8 cellular contexts compared by ENCODE assay signal in the genomic region with DNA sequence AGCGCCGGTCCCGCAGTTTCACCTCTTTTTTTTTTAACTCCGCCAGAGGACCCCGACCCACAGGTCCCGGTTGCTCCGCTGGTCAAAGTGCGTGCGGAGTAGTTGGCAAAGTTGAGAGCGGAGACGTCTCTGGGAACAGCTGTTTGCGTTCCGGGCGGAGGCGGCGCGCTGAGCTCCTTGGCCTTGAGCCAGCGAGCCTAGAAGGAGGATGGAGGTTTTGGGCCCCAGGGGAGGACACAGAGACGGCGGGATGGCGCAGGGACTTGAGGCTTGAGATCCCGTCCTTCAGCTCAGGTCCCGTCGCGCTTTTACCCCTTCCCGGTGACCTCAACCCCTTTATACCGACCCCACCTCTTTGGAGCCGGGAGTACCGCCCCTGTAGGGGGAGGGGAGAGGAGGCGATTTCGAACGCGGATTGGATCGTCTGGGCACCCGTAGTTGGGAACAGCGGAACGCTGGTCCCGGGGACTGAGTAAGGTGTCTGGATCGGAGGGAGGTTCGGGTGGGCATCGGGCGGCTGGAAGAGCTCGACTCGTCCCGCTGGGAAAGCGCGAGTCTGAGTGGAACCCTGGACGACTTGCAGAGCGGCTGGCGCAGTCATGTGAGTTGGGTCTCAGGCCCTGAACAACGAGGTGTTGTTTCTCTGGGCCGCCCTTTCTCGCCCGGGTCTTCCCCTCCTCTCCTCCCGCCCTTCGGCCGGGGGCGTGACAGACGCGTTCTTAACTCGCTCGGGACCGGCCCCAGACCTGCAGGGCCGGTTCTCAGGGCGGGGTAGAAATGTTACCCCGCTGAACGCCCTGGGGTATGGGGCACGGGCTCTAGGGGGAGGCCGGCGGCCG. TPM values are rescaled to one million over a fixed set of nuclear protein-coding genes. Genes with fewer than 3 reads are reported as not detected.
A peak's percentile ranks its signal among the peaks of the same experiment; 100 is the strongest.
DNase-seq lines count a peak whose midpoint lies in the region; ATAC-seq lines count a peak whose summit lies in the region.

A gene with protein sequence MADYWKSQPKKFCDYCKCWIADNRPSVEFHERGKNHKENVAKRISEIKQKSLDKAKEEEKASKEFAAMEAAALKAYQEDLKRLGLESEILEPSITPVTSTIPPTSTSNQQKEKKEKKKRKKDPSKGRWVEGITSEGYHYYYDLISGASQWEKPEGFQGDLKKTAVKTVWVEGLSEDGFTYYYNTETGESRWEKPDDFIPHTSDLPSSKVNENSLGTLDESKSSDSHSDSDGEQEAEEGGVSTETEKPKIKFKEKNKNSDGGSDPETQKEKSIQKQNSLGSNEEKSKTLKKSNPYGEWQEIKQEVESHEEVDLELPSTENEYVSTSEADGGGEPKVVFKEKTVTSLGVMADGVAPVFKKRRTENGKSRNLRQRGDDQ (plus strand): TSS at position 435 of the 839 bp plus-strand sequence. CDS start 165 bp downstream, at position 600.

- peaks cover 48% of the 10 kb centered on the region for H3K4me1 Mint-ChIP-seq in activated CD8-positive, alpha-beta memory T cell treated with anti-CD3 and anti-CD28 coated beads, Interleukin-2, amount 10 ng/mL, durations not matched to agents 7 days and 5 days

- peaks cover 2% of the 10 kb centered on the region for H3K27me3 Mint-ChIP-seq in activated CD8-positive, alpha-beta memory T cell treated with anti-CD3 and anti-CD28 coated beads, Interleukin-2, amount 10 ng/mL, durations not matched to agents 7 days and 5 days

- peak within 1 kb of the TSS; percentile 97 for H3K9ac ChIP-seq in endocrine pancreas (ENCODE audit: control insufficient read depth, insufficient read depth, low read length)

- H3K4me1 ChIP-seq in endocrine pancreas (ENCODE audit: control insufficient read depth, insufficient read depth, low read length): peaks cover 45% of the 10 kb centered on the region
- H3K4me1 ChIP-seq in mesodermal cell (ENCODE audit: control insufficient read depth, insufficient read depth, low read length, poor library complexity, severe bottlenecking): peaks cover 13% of the 10 kb centered on the region

- peak; percentile 96 for DNase-seq in Caki2 (ENCODE audit: low read depth)
- DNase-seq in HT1080 (ENCODE audit: low read depth): peak; percentile 92
- DNase-seq in NOMO-1 treated with dmso at 0.1 percent for 144 hours (lab: John Stamatoyannopoulos, UW; ENCODE audit: unreplicated experiment): peak; percentile 93
- DNase-seq in activated CD8-positive, alpha-beta memory T cell treated with anti-CD3 and anti-CD28 coated beads, Interleukin-2, amount 10 ng/mL, durations not matched to agents 7 days and 5 days: peak; percentile 94
- DNase-seq in stimulated activated CD8-positive, alpha-beta memory T cell treated with anti-CD3 and anti-CD28 coated beads, Interleukin-15, amount 100 ng/mL, for 24 hours (ENCODE audit: low read depth): peak; percentile 72

- CTCF ChIA-PET in activated CD8-positive, alpha-beta memory T cell treated with anti-CD3 and anti-CD28 coated beads, Interleukin-2, amount 10 ng/mL, durations not matched to agents 7 days and 5 days (lab: Charles Lee): interaction anchor here (0.7 to 3.3 kb wide), 12 partner anchors 12 to 272 kb away, joined by 3 to 27 read pairs (median 4); a partner anchor contains a TSS

- H3K36me3 ChIP-seq in endocrine pancreas (ENCODE audit: control insufficient read depth, insufficient read depth, low read length) (no peaks in the 10 kb centered on the region), mesodermal cell (ENCODE audit: control insufficient read depth, insufficient read depth, low read length) (peaks cover 14% of the 10 kb centered on the region)

- peak; percentile 65 for ATAC-seq in GM21360 (IDR thresholded peaks at IDR 0.05; ENCODE audit: unreplicated experiment)
- peak; percentile 78 for ATAC-seq in activated CD8-positive, alpha-beta memory T cell treated with anti-CD3 and anti-CD28 coated beads, Interleukin-2, amount 10 ng/mL, durations not matched to agents 7 days and 5 days

- in situ Hi-C loops in Caki2 (cut with HindIII; ENCODE audit: low pct_unique_long_range_greater_than_20kb, low sequenced_read_pairs): no loop called here

- H3K4me3 ChIP-seq in endocrine pancreas (ENCODE audit: control insufficient read depth, insufficient read depth, low read length): peak within 1 kb of the TSS; percentile 97
- peak within 1 kb of the TSS; percentile 81 for H3K4me3 ChIP-seq in mesodermal cell (ENCODE audit: extremely low read depth, insufficient read depth, low read length, poor library complexity, severe bottlenecking)

- peak within 1 kb of the TSS; percentile 99 for H3K4me3 Mint-ChIP-seq in activated CD8-positive, alpha-beta memory T cell treated with anti-CD3 and anti-CD28 coated beads, Interleukin-2, amount 10 ng/mL, durations not matched to agents 7 days and 5 days

- peak within 1 kb of the TSS; percentile 95 for H3K27ac ChIP-seq in mesodermal cell (ENCODE audit: low read depth, low read length, severe bottlenecking)

- H3K9me3 ChIP-seq in endocrine pancreas (ENCODE audit: control insufficient read depth, low read length) (no peaks in the 10 kb centered on the region), mesodermal cell (ENCODE audit: control insufficient read depth, low read length) (no peaks in the 10 kb centered on the region)

- H3K36me3 Mint-ChIP-seq in activated CD8-positive, alpha-beta memory T cell treated with anti-CD3 and anti-CD28 coated beads, Interleukin-2, amount 10 ng/mL, durations not matched to agents 7 days and 5 days: peaks cover 21% of the 10 kb centered on the region

- H3K27ac Mint-ChIP-seq in activated CD8-positive, alpha-beta memory T cell treated with anti-CD3 and anti-CD28 coated beads, Interleukin-2, amount 10 ng/mL, durations not matched to agents 7 days and 5 days: peak within 1 kb of the TSS; percentile 98

- no peaks in the 10 kb centered on the region for H3K27me3 ChIP-seq in endocrine pancreas (ENCODE audit: control insufficient read depth, insufficient read depth, low read length)

- WGBS in mesodermal cell (ENCODE audit: insufficient coverage in 2 of 2), 2 experiments: 0 to 1% methylated on average over 41 to 49 of the region's 71 CpGs

- no peaks in the 10 kb centered on the region for H3K9me3 Mint-ChIP-seq in activated CD8-positive, alpha-beta memory T cell treated with anti-CD3 and anti-CD28 coated beads, Interleukin-2, amount 10 ng/mL, durations not matched to agents 7 days and 5 days (ENCODE audit: low read depth)

RNA-seq across cellular contexts. Expression of the gene that starts here (rescaled TPM):
- 3.5 and 6.9 TPM in 2 replicates for total RNA-seq in Caki2 (2014; rRNA removed; shearing (Covaris generic); ENCODE audit: low replicate concordance)
- 10.5 and 11.4 TPM in 2 replicates for total RNA-seq in HT1080 (2014; rRNA removed; shearing (Covaris generic))
- 12.3 and 13.1 TPM in 2 replicates for polyA plus RNA-seq in HT1080 (2015; cell fraction: cytosol; rRNA removed)
- polyA plus RNA-seq in HT1080 (2015; cell fraction: nucleus; rRNA removed): 10.1 and 13.1 TPM in 2 replicates
- 10 to 100 TPM in 1 of 2 experiments, 1 to 10 TPM in 1; 8.4 to 13.2 TPM for total RNA-seq in activated CD8-positive, alpha-beta memory T cell treated with anti-CD3 and anti-CD28 coated beads, Interleukin-2, amount 10 ng/mL, durations not matched to agents 7 days and 5 days
- 13.8 TPM for polyA plus RNA-seq in mesodermal cell (2013, experiment 1 of 2)
- polyA plus RNA-seq in mesodermal cell (2013, experiment 2 of 2): 17.4 TPM

Comparison
In these comparisons a context has a peak if more than half of its experiments do, and no peak if none do; other contexts are left out.
1. Peak in every context shown above with its lines: DNase-seq, ATAC-seq, H3K4me3 ChIP-seq and H3K27ac ChIP-seq.